In the genomic region with DNA sequence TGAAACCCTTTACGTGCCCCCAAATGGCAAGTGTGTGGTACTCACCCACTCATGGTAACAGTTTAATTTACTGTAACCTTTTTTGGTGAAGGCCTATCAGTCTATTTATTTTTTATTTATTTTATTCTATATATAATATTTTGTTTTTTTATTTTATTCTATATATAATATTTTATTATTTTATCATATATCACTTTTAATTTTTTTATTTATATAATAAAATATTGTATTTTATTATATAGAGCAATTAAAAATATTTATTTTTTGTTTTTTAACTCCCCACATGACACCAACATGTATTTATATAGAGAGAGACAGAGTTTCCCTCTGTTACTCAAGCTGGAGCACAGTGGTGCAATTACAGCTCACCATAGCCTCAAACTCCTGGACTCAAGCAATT, we compare ENCODE assay signal across 30 cellular contexts. TPM values are rescaled to one million over a fixed set of nuclear protein-coding genes. Genes with fewer than 3 reads are reported as not detected.
"Had no signal": no experiment of that assay in that cellular context is flagged by ENCODE, and none has a peak within 500 bp of the region (broad histone marks: within the 10 kb centered on the region; RNA-seq: fewer than 3 reads in every experiment).

No MANE protein-coding gene starts in this region.

- H3K9me3 ChIP-seq: esophagus squamous epithelium, neutrophil, right lobe of liver, stomach, testis, tibial artery, upper lobe of left lung had no signal

- H3K36me3 ChIP-seq: esophagus squamous epithelium, neutrophil, stomach, tibial artery, upper lobe of left lung had no signal

- H3K4me3 Mint-ChIP-seq: memory B cell; natural killer cell treated with Interleukin-12 subunit alpha and Interleukin-12 subunit beta and Interleukin-15 and Interleukin-18, amount 100 ng/mL, for 72 hours; neural crest cell; stimulated activated effector memory CD8-positive, alpha-beta T cell treated with anti-CD3 and anti-CD28 coated beads, Interleukin-12 subunit alpha, Interleukin-12 subunit beta, amount 100 ng/mL, for 72 hours had no signal

- FAIRE-seq: keratinocyte, urothelium cell line had no signal

- H3K36me3 Mint-ChIP-seq: memory B cell; natural killer cell treated with Interleukin-12 subunit alpha and Interleukin-12 subunit beta and Interleukin-15 and Interleukin-18, amount 100 ng/mL, for 72 hours; stimulated activated effector memory CD8-positive, alpha-beta T cell treated with anti-CD3 and anti-CD28 coated beads, Interleukin-12 subunit alpha, Interleukin-12 subunit beta, amount 100 ng/mL, for 72 hours had no signal

- H3K27ac ChIP-seq: esophagus squamous epithelium, neutrophil, right lobe of liver, stomach, testis, upper lobe of left lung had no signal

- DNase-seq: dermis blood vessel endothelial cell; effector memory CD4-positive, alpha-beta T cell; erythroblast; esophagus squamous epithelium; foreskin melanocyte; head of caudate nucleus; right lobe of liver; stimulated activated CD4-positive, alpha-beta T cell treated with anti-CD3 and anti-CD28 coated beads, Interleukin-2, amount 100 ng/mL, for 24 hours; stimulated activated CD4-positive, alpha-beta T cell treated with anti-CD3 and anti-CD28 coated beads, Interleukin-4, amount 100 ng/mL, for 24 hours; stimulated activated naive CD4-positive, alpha-beta T cell treated with Interleukin-2 at 50 U/mL for 16 hours; stomach; substantia nigra; testis; tibial artery; upper lobe of left lung had no signal

- H3K4me3 ChIP-seq: coronary artery, esophagus squamous epithelium, lung, right lobe of liver, stomach, testis, tibial artery, upper lobe of left lung had no signal

- H3K27me3 Mint-ChIP-seq: memory B cell; natural killer cell treated with Interleukin-12 subunit alpha and Interleukin-12 subunit beta and Interleukin-15 and Interleukin-18, amount 100 ng/mL, for 72 hours had no signal

- H3K9ac ChIP-seq: parathyroid adenoma had no signal

- H3K27me3 ChIP-seq: esophagus squamous epithelium, neutrophil, right lobe of liver, stomach, testis, tibial artery, upper lobe of left lung had no signal

- H3K27ac Mint-ChIP-seq: memory B cell; natural killer cell treated with Interleukin-12 subunit alpha and Interleukin-12 subunit beta and Interleukin-15 and Interleukin-18, amount 100 ng/mL, for 72 hours; progenitor cell of endocrine pancreas; stimulated activated effector memory CD8-positive, alpha-beta T cell treated with anti-CD3 and anti-CD28 coated beads, Interleukin-12 subunit alpha, Interleukin-12 subunit beta, amount 100 ng/mL, for 72 hours had no signal

- ATAC-seq: left lobe of liver; natural killer cell treated with Interleukin-12 subunit alpha and Interleukin-12 subunit beta and Interleukin-15 and Interleukin-18, amount 100 ng/mL, for 72 hours; right lobe of liver; stimulated activated effector memory CD8-positive, alpha-beta T cell treated with anti-CD3 and anti-CD28 coated beads, Interleukin-12 subunit alpha, Interleukin-12 subunit beta, amount 100 ng/mL, for 72 hours had no signal

- H3K9me3 Mint-ChIP-seq: memory B cell; natural killer cell treated with Interleukin-12 subunit alpha and Interleukin-12 subunit beta and Interleukin-15 and Interleukin-18, amount 100 ng/mL, for 72 hours; stimulated activated effector memory CD8-positive, alpha-beta T cell treated with anti-CD3 and anti-CD28 coated beads, Interleukin-12 subunit alpha, Interleukin-12 subunit beta, amount 100 ng/mL, for 72 hours had no signal

RNA-seq across cellular contexts. Expression of gene SLC28A1, which starts 41.4 kb away (rescaled TPM):
- total RNA-seq: dermis blood vessel endothelial cell; esophagus squamous epithelium; glomerular endothelial cell; mononuclear cell; natural killer cell treated with Interleukin-12 subunit alpha and Interleukin-12 subunit beta and Interleukin-15 and Interleukin-18, amount 100 ng/mL, for 72 hours; neural crest cell; omental fat pad; progenitor cell of endocrine pancreas; upper lobe of left lung had no signal
- polyA plus RNA-seq: keratinocyte, lung, stomach had no signal
